11 cellular contexts compared by ENCODE assay signal in genomic region chr20:33826270-33826897, GRCh38.
DNase-seq lines count a peak whose midpoint lies in the region; ATAC-seq and TF ChIP-seq lines count a peak whose summit lies in the region.
"Had no signal": no experiment of that assay in that cellular context is flagged by ENCODE, and none has a peak within 500 bp of the region (broad histone marks: within the 10 kb centered on the region; RNA-seq: fewer than 3 reads in every experiment).

No MANE protein-coding gene starts in this region.

- peak overlapping the region; percentile 85 for H3K27ac ChIP-seq in SU-DHL-6 (ENCODE audit: low read depth, low read length)

- CTCF ChIA-PET in HEK293T (lab: Yijun Ruan, JAX), result no interaction called here

- H3K4me1 Mint-ChIP-seq in stimulated activated memory B cell treated with anti-CD40 and anti-IgM and Interleukin-4, amounts not matched to agents 10 μg/mL and 1 μg/mL and 100 μg/mL, for 72 hours, result peaks cover 73% of the 10 kb centered on the region

- DNase-seq in HEK293T (ENCODE audit: extremely low spot score) (no peak), iPS DF 4.7 (ENCODE audit: extremely low read depth, low spot score) (peak; percentile 49), hippocampal formation (lab: John Stamatoyannopoulos, UW) (no peak), activated gamma-delta T cell (lab: John Stamatoyannopoulos, UW) (no peak), T-helper 2 cell (no peak), NCI-H748 (lab: John Stamatoyannopoulos, UW; ENCODE audit: unreplicated experiment) (no peak)
- DNase-seq: effector CD8-positive, alpha-beta T cell; KBM-7 had no signal

- TF ChIP-seq CTCF in SU-DHL-6 (IDR thresholded peaks at IDR 0.05; ENCODE audit: insufficient read depth, low read length, poor library complexity, severe bottlenecking), result no peak

- H3K27me3 Mint-ChIP-seq in stimulated activated memory B cell treated with anti-CD40 and anti-IgM and Interleukin-4, amounts not matched to agents 10 μg/mL and 1 μg/mL and 100 μg/mL, for 72 hours, result no peaks in the 10 kb centered on the region

- H3K9me3 Mint-ChIP-seq in stimulated activated memory B cell treated with anti-CD40 and anti-IgM and Interleukin-4, amounts not matched to agents 10 μg/mL and 1 μg/mL and 100 μg/mL, for 72 hours, result no peaks in the 10 kb centered on the region
- H3K9me3 Mint-ChIP-seq: activated T-helper 1 cell treated with anti-CD3 and anti-CD28 coated beads, Interleukin-12 subunit alpha, Interleukin-12 subunit beta, Interleukin-2, Interleukin-4 antibody, amounts not matched to agents 30 ng/mL and 10 ng/mL and 1 ng/mL, durations not matched to agents 14 hours and 24 hours and 36 hours had no signal

- no peak for ATAC-seq in stimulated activated memory B cell treated with anti-CD40 and anti-IgM and Interleukin-4, amounts not matched to agents 10 μg/mL and 1 μg/mL and 100 μg/mL, for 72 hours

- peaks cover 19% of the 10 kb centered on the region; the same call in 1 of the 2 replicates for H3F3A ChIP-seq in SU-DHL-6 (ENCODE audit: insufficient read depth)

- H2AFZ ChIP-seq in SU-DHL-6 (ENCODE audit: low read depth, low read length, severe bottlenecking), result no peak overlapping the region

- H3K36me3 Mint-ChIP-seq in stimulated activated memory B cell treated with anti-CD40 and anti-IgM and Interleukin-4, amounts not matched to agents 10 μg/mL and 1 μg/mL and 100 μg/mL, for 72 hours, result peaks cover 8% of the 10 kb centered on the region

- no peaks in the 10 kb centered on the region for H3K36me3 ChIP-seq in SU-DHL-6 (ENCODE audit: low read length)

- no peaks in the 10 kb centered on the region for H3K9me2 ChIP-seq in SU-DHL-6 (replicated peaks; ENCODE audit: insufficient read depth, low read length)

- H3K4me3 Mint-ChIP-seq in stimulated activated memory B cell treated with anti-CD40 and anti-IgM and Interleukin-4, amounts not matched to agents 10 μg/mL and 1 μg/mL and 100 μg/mL, for 72 hours, result no peak overlapping the region
- H3K4me3 Mint-ChIP-seq: activated T-helper 1 cell treated with anti-CD3 and anti-CD28 coated beads, Interleukin-12 subunit alpha, Interleukin-12 subunit beta, Interleukin-2, Interleukin-4 antibody, amounts not matched to agents 30 ng/mL and 10 ng/mL and 1 ng/mL, durations not matched to agents 14 hours and 24 hours and 36 hours had no signal

- POLR2A ChIA-PET in HEK293T (lab: Yijun Ruan, JAX), result interaction anchor here (1.0 kb wide), 1 partner anchor 14 kb away, joined by 3 read pairs; no protein-coding TSS in a partner anchor

- no peaks in the 10 kb centered on the region; the same call in 1 of the 2 replicates for H4K20me1 ChIP-seq in SU-DHL-6 (ENCODE audit: low read depth, low read length)

- H3K4me2 ChIP-seq in SU-DHL-6 (ENCODE audit: low read depth, low read length, poor library complexity, severe bottlenecking), result peak overlapping the region; percentile 1

- no peaks in the 10 kb centered on the region for H3K9me3 ChIP-seq in SU-DHL-6 (ENCODE audit: insufficient read depth, low read length)

- H3K27ac Mint-ChIP-seq in stimulated activated memory B cell treated with anti-CD40 and anti-IgM and Interleukin-4, amounts not matched to agents 10 μg/mL and 1 μg/mL and 100 μg/mL, for 72 hours, result peak overlapping the region; percentile 31
- H3K27ac Mint-ChIP-seq: activated T-helper 1 cell treated with anti-CD3 and anti-CD28 coated beads, Interleukin-12 subunit alpha, Interleukin-12 subunit beta, Interleukin-2, Interleukin-4 antibody, amounts not matched to agents 30 ng/mL and 10 ng/mL and 1 ng/mL, durations not matched to agents 14 hours and 24 hours and 36 hours had no signal

- no peaks in the 10 kb centered on the region for H3K27me3 ChIP-seq in SU-DHL-6 (ENCODE audit: low read length)

- no peak overlapping the region for H3K9ac ChIP-seq in SU-DHL-6 (ENCODE audit: low read length)

- H3K79me2 ChIP-seq in SU-DHL-6 (ENCODE audit: insufficient read depth, low read length), result peaks cover 100% of the 10 kb centered on the region

- H3K4me3 ChIP-seq in SU-DHL-6 (ENCODE audit: insufficient read depth, low read length, poor library complexity, severe bottlenecking), result no peak overlapping the region

TF ChIP-seq in HEK293T, 16 proteins besides CTCF, POLR2A, EP300 and RAD21:
- no peak for TF ChIP-seq BHLHE40 (IDR thresholded peaks at IDR 0.05; ENCODE audit: borderline replicate concordance)
- TF ChIP-seq PKNOX1 (IDR thresholded peaks at IDR 0.05), result peak; percentile 81
